ENCODE assay signal across 8 cellular contexts in genomic region chr2:71130325-71131260, GRCh38. TPM values are rescaled to one million over a fixed set of nuclear protein-coding genes. Genes with fewer than 3 reads are reported as not detected.
DNase-seq lines count a peak whose midpoint lies in the region; ATAC-seq and TF ChIP-seq lines count a peak whose summit lies in the region.

Gene MPHOSPH10, plus strand, starts transcription at chr2:71130634. Its CDS starts 32 bp downstream, at chr2:71130666.

- intact Hi-C loops in left cardiac atrium (cut with DNase I), result loop anchor here in 1 of 2 donors (2.0 kb wide), 1 partner anchor 62 kb away; the partner anchor contains the start of gene NAGK
- intact Hi-C loops in upper lobe of right lung (cut with DNase I), result no loop called here

- peak within 1 kb of the TSS; percentile 95 for H3K27ac ChIP-seq in upper lobe of right lung

- H3K4me1 ChIP-seq in upper lobe of right lung, result peaks cover 20% of the 10 kb centered on the region

- H3K36me3 ChIP-seq in upper lobe of right lung, result peaks cover 24% of the 10 kb centered on the region

- CTCF ChIA-PET in T-cell (lab: Charles Lee), result interaction anchor here in 1 of 2 donors (0.6 to 1.6 kb wide), 6 partner anchors 59 to 212 kb away, joined by 3 to 6 read pairs (median 5); partner anchors contain the start of genes NAGK, PAIP2B and ZNF638

- H3K4me3 ChIP-seq in upper lobe of right lung, result peak within 1 kb of the TSS; percentile 86

- H3K4me3 Mint-ChIP-seq in T-cell (no peak within 1 kb of the TSS), progenitor cell of endocrine pancreas (ENCODE audit: low read depth) (no peak within 1 kb of the TSS)

- ATAC-seq in HG02763 (IDR thresholded peaks at IDR 0.05; ENCODE audit: unreplicated experiment) (peak; percentile 87), T-cell (replicated peaks in 1 of 4) (peak; percentile 87 to 95 (median 90)), left cardiac atrium (peak; percentile 97 to 98), upper lobe of right lung (peak; percentile 96)

- H3K27me3 ChIP-seq in upper lobe of right lung, result no peaks in the 10 kb centered on the region

- peak; percentile 84 for DNase-seq in GM13977 (ENCODE audit: low spot score)
- peak; percentile 79 for DNase-seq in NCI-H128 (lab: John Stamatoyannopoulos, UW; ENCODE audit: unreplicated experiment)
- DNase-seq in T-cell, result peak in 33 of 34 experiments; percentile 75 to 93 (median 83)
- DNase-seq in amniotic epithelial cell (ENCODE audit: low read depth), result peak; percentile 87
- peak; percentile 94 for DNase-seq in left cardiac atrium
- peak; percentile 70 for DNase-seq in progenitor cell of endocrine pancreas (ENCODE audit: low spot score, unreplicated experiment)
- peak; percentile 95 for DNase-seq in upper lobe of right lung

- H3K27ac Mint-ChIP-seq in T-cell (no peak within 1 kb of the TSS), progenitor cell of endocrine pancreas (no peak within 1 kb of the TSS)

- no peaks in the 10 kb centered on the region for H3K9me3 ChIP-seq in upper lobe of right lung

- H3K4me1 Mint-ChIP-seq in T-cell (peaks cover 19 to 25% (median 20%) of the 10 kb centered on the region in 3 donors), progenitor cell of endocrine pancreas (ENCODE audit: low read depth) (peaks cover 6% of the 10 kb centered on the region)

- H3K9me3 Mint-ChIP-seq in T-cell, result no peaks in the 10 kb centered on the region
- no peaks in the 10 kb centered on the region for H3K9me3 Mint-ChIP-seq in progenitor cell of endocrine pancreas (ENCODE audit: low read depth)

- TF ChIP-seq CTCF in GM13977 (IDR thresholded peaks at IDR 0.05; ENCODE audit: extremely low read depth, insufficient read depth, missing control alignments) (no peak), progenitor cell of endocrine pancreas (IDR thresholded peaks at IDR 0.05; ENCODE audit: unreplicated experiment) (no peak), upper lobe of right lung (IDR thresholded peaks at IDR 0.05) (no peak)

- H3K27me3 Mint-ChIP-seq in T-cell (no peaks in the 10 kb centered on the region), progenitor cell of endocrine pancreas (no peaks in the 10 kb centered on the region)

- H3K36me3 Mint-ChIP-seq in T-cell (peaks cover 8% of the 10 kb centered on the region), progenitor cell of endocrine pancreas (ENCODE audit: insufficient read depth) (peaks cover 4% of the 10 kb centered on the region)

- in situ Hi-C loops in GM13977 (cut with MboI; ENCODE audit: low pct_unique_long_range_greater_than_20kb, low sequenced_read_pairs, unreplicated experiment), result no loop called here

- POLR2A ChIA-PET in T-cell (lab: Charles Lee), result interaction anchor here (0.6 to 3.1 kb wide), 8 partner anchors 59 to 1405 kb away, joined by 3 to 20 read pairs (median 4); partner anchors contain the start of genes NAGK (in 2 of the 2), PAIP2B (in 1 of the 2) and ZNF638 (in 1 of the 2)

RNA-seq across cellular contexts. Expression of gene MPHOSPH10, which starts in this region (rescaled TPM):
- total RNA-seq in T-cell (10 to 100 TPM; 34.8 to 49.6 (median 39.9) TPM), left cardiac atrium (10 to 100 TPM; 18.3 to 29.6 TPM), progenitor cell of endocrine pancreas (55.4 and 69.2 TPM in 2 replicates), upper lobe of right lung (27.9 TPM)

Comparison
In these comparisons a context has a peak if more than half of its experiments do, and no peak if none do; other contexts are left out.
1. Peak in every context shown above with its lines: DNase-seq, ATAC-seq, H3K4me3 ChIP-seq and H3K27ac ChIP-seq.